In genomic region chr3:71262368-71263265, GRCh38 we compare ENCODE assay signal across 16 cellular contexts.
A peak's percentile ranks its signal among the peaks of the same experiment; 100 is the strongest.
DNase-seq lines count a peak whose midpoint lies in the region; ATAC-seq and TF ChIP-seq lines count a peak whose summit lies in the region.
"Had no signal": no experiment of that assay in that cellular context is flagged by ENCODE, and none has a peak within 500 bp of the region (broad histone marks: within the 10 kb centered on the region; RNA-seq: fewer than 3 reads in every experiment).

No MANE protein-coding gene starts in this region.

- intact Hi-C loops in stomach (cut with DNase I; ENCODE audit: low total_unique reads): no loop called here

- no peaks in the 10 kb centered on the region for H3K27me3 Mint-ChIP-seq in activated T-cell treated with anti-CD3 and anti-CD28 coated beads, Interleukin-2, amount 50 U/mL, for 72 hours (ENCODE audit: low read depth)

- peak overlapping the region; percentile 52 to 76 (median 63) for H3K27ac ChIP-seq in stomach
- H3K27ac ChIP-seq: foreskin keratinocyte had no signal

- TF ChIP-seq POLR2A in stomach (IDR thresholded peaks at IDR 0.05): no peak

- H3K36me3 Mint-ChIP-seq in activated T-cell treated with anti-CD3 and anti-CD28 coated beads, Interleukin-2, amount 50 U/mL, for 72 hours (ENCODE audit: insufficient read depth in 2 of 2): peaks cover 5 to 10% of the 10 kb centered on the region in 2 donors

- H3K9me3 Mint-ChIP-seq in activated T-cell treated with anti-CD3 and anti-CD28 coated beads, Interleukin-2, amount 50 U/mL, for 72 hours: no peaks in the 10 kb centered on the region
- H3K9me3 Mint-ChIP-seq: nephron had no signal

- no peaks in the 10 kb centered on the region for H3K36me3 ChIP-seq in stomach
- H3K36me3 ChIP-seq: sigmoid colon had no signal

- peak overlapping the region in 2 of 4 donors; percentile 2 to 7 for H3K4me3 ChIP-seq in stomach
- H3K4me3 ChIP-seq: sigmoid colon had no signal

- DNase-seq in activated CD4-positive, CD25-positive, alpha-beta regulatory T cell treated with anti-CD3 and anti-CD28 coated beads, Interleukin-2, amount 50 U/mL, for 72 hours: no peak
- no peak for DNase-seq in activated T-cell treated with anti-CD3 and anti-CD28 coated beads, Interleukin-2, amount 50 U/mL, for 72 hours
- no peak for DNase-seq in left lobe of liver (ENCODE audit: low spot score)
- DNase-seq in stomach: peak; percentile 34
- DNase-seq: 8988T, Calu3, foreskin keratinocyte, NCI-H1694, NCI-H748 treated with DMSO at 0.1 percent for 48 hours, sigmoid colon, T1000 had no signal

- peaks cover 11 to 50% (median 22%) of the 10 kb centered on the region in 4 donors for H3K4me1 ChIP-seq in stomach

- TF ChIP-seq EP300 in stomach (IDR thresholded peaks at IDR 0.05): no peak

- H3K4me3 Mint-ChIP-seq in activated T-cell treated with anti-CD3 and anti-CD28 coated beads, Interleukin-2, amount 50 U/mL, for 72 hours: peak overlapping the region; percentile 56 to 67
- H3K4me3 Mint-ChIP-seq: nephron had no signal

- H3K9me3 ChIP-seq in stomach: no peaks in the 10 kb centered on the region
- H3K9me3 ChIP-seq: sigmoid colon had no signal

- H3K4me1 Mint-ChIP-seq in activated T-cell treated with anti-CD3 and anti-CD28 coated beads, Interleukin-2, amount 50 U/mL, for 72 hours (ENCODE audit: low read depth): peaks cover 85% of the 10 kb centered on the region

- ATAC-seq in activated CD4-positive, CD25-positive, alpha-beta regulatory T cell treated with anti-CD3 and anti-CD28 coated beads, Interleukin-2, amount 50 U/mL, for 24 hours: peak; percentile 44 to 49
- peak; percentile 43 for ATAC-seq in activated T-cell treated with anti-CD3 and anti-CD28 coated beads, Interleukin-2, amount 50 U/mL, for 72 hours (replicated peaks in 1 of 2)
- ATAC-seq in left lobe of liver: peak; percentile 76
- no peak for ATAC-seq in GM18861 (IDR thresholded peaks at IDR 0.05; ENCODE audit: unreplicated experiment)
- ATAC-seq in GM18909 (IDR thresholded peaks at IDR 0.05; ENCODE audit: poor library complexity, unreplicated experiment): no peak
- no peak for ATAC-seq in HG02870 (IDR thresholded peaks at IDR 0.05; ENCODE audit: unreplicated experiment)
- ATAC-seq: foreskin keratinocyte had no signal

- H3K27ac Mint-ChIP-seq in activated T-cell treated with anti-CD3 and anti-CD28 coated beads, Interleukin-2, amount 50 U/mL, for 72 hours: peak overlapping the region; percentile 85

- no peaks in the 10 kb centered on the region for H3K27me3 ChIP-seq in stomach
- H3K27me3 ChIP-seq: sigmoid colon had no signal

- 35 to 52% (median 48%) methylated on average over 8 of the region's 8 CpGs for WGBS in stomach, 5 donors

- TF ChIP-seq CTCF in stomach (IDR thresholded peaks at IDR 0.05): no peak

Comparison
In these comparisons a context has a peak if more than half of its experiments do, and no peak if none do; other contexts are left out.
1. ATAC-seq: peak in activated CD4-positive, CD25-positive, alpha-beta regulatory T cell treated with anti-CD3 and anti-CD28 coated beads, Interleukin-2, amount 50 U/mL, for 24 hours (2 of 2), activated T-cell treated with anti-CD3 and anti-CD28 coated beads, Interleukin-2, amount 50 U/mL, for 72 hours (2 of 2) and left lobe of liver (single experiment); none in GM18861 (single experiment), GM18909 (single experiment) and HG02870 (single experiment).